8 cellular contexts compared by ENCODE assay signal in genomic region chr7:148242271-148242801, GRCh38.
DNase-seq lines count a peak whose midpoint lies in the region; ATAC-seq and TF ChIP-seq lines count a peak whose summit lies in the region.

No MANE protein-coding gene starts in this region.

- no peak overlapping the region for H3K4me2 ChIP-seq in fibroblast of lung (ENCODE audit: extremely low read depth, insufficient read depth, low read length)

- H3K9ac ChIP-seq in fibroblast of lung (ENCODE audit: insufficient read depth, low read length): no peak overlapping the region

- no peaks in the 10 kb centered on the region for H3K9me3 ChIP-seq in fibroblast of lung (ENCODE audit: control insufficient read depth, insufficient read depth, low read depth, low read length)

- H3K79me2 ChIP-seq in fibroblast of lung (ENCODE audit: control insufficient read depth, insufficient read depth, low read length): no peaks in the 10 kb centered on the region

- peaks cover 3% of the 10 kb centered on the region for H3K27me3 Mint-ChIP-seq in neural crest cell (ENCODE audit: low read depth)

- TF ChIP-seq CTCF in GM12875 (IDR thresholded peaks at IDR 0.05; ENCODE audit: borderline replicate concordance, insufficient read depth, low read depth, low read length) (peak; percentile 77), fibroblast of lung (conservative IDR thresholded peaks at IDR 0.05 in 1 of 2, IDR thresholded peaks at IDR 0.05 in 1 of 2; ENCODE audit: low read depth in 1 of 2, low read length in 2 of 2) (peak; percentile 61 to 86), neural crest cell (conservative IDR thresholded peaks at IDR 0.05) (peak; percentile 86)

- H3K27ac ChIP-seq in fibroblast of lung (ENCODE audit: insufficient read depth, low read length): no peak overlapping the region

- peak; percentile 94 for ATAC-seq in HG02571 (IDR thresholded peaks at IDR 0.05; ENCODE audit: unreplicated experiment)

- H3K4me3 ChIP-seq in GM12875 (ENCODE audit: low read depth, low read length) (no peak overlapping the region), fibroblast of lung (replicated peaks in 1 of 4; ENCODE audit: control extremely low read depth in 1 of 4, insufficient read depth in 1 of 4, low read depth in 3 of 4, low read length in 4 of 4) (peak overlapping the region in 1 of 4 experiments; percentile 34)

- no peaks in the 10 kb centered on the region for H4K20me1 ChIP-seq in fibroblast of lung (ENCODE audit: control insufficient read depth, extremely low read depth, insufficient read depth, low read length)

- no peaks in the 10 kb centered on the region for H3K27me3 ChIP-seq in fibroblast of lung (ENCODE audit: control insufficient read depth, insufficient read depth, low read length)

- no peak overlapping the region for H3K27ac Mint-ChIP-seq in neural crest cell (ENCODE audit: unreplicated experiment)

- no peaks in the 10 kb centered on the region for H3K4me1 ChIP-seq in fibroblast of lung (ENCODE audit: control insufficient read depth, extremely low read depth, insufficient read depth, low read length)

- H3K4me1 Mint-ChIP-seq in neural crest cell: peaks cover 8% of the 10 kb centered on the region

- no peaks in the 10 kb centered on the region for H3K36me3 ChIP-seq in fibroblast of lung (ENCODE audit: control insufficient read depth, insufficient read depth, low read length)

- no peaks in the 10 kb centered on the region for H3K36me3 Mint-ChIP-seq in neural crest cell (ENCODE audit: low read depth)

- no peaks in the 10 kb centered on the region for H3K9me3 Mint-ChIP-seq in neural crest cell

- no peak overlapping the region for H2AFZ ChIP-seq in fibroblast of lung (ENCODE audit: low read length)

- DNase-seq in A172 (ENCODE audit: low spot score) (peak; percentile 56), M059J (ENCODE audit: low read depth) (peak; percentile 32), SHP77 (lab: John Stamatoyannopoulos, UW) (peak; percentile 40 to 52), fibroblast of lung (ENCODE audit: low read depth in 2 of 2) (peak; percentile 5 to 60), neural crest cell (ENCODE audit: low read depth, low spot score) (peak; percentile 12)
- DNase-seq in stimulated activated CD4-positive, alpha-beta T cell treated with anti-CD3 and anti-CD28 coated beads, Interleukin-2, amount 100 ng/mL, for 24 hours: no peak

- H3K4me3 Mint-ChIP-seq in neural crest cell: no peak overlapping the region

Comparison
In these comparisons a context has a peak if more than half of its experiments do, and no peak if none do; other contexts are left out.
1. DNase-seq: peak in A172 (single experiment), M059J (single experiment), SHP77 (2 of 2), fibroblast of lung (2 of 2) and neural crest cell (single experiment); none in stimulated activated CD4-positive, alpha-beta T cell treated with anti-CD3 and anti-CD28 coated beads, Interleukin-2, amount 100 ng/mL, for 24 hours (0 of 2).
2. Peak in every context shown above with its lines, with median percentiles within 50 percentile points of each other: CTCF ChIP-seq.